In the genomic region with DNA sequence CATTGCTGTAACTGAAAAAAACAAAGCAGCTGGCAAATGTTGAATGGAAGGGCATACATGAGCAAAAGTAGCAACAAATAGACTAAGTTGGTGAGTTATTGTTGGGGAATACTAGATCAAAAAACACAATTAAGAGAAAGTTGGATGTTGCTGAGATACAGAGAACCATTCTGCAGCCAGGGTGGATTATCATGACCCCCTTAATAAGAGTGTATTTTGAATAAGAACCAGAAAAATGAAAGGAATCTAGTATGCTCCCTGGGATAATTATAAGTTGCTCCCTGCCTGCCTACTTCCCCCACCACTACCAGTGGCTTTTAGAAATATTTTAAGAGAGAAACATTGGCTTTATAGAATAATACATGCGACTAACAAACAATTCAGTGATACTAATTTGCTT, we compare ENCODE assay signal across 25 cellular contexts. TPM values are rescaled to one million over a fixed set of nuclear protein-coding genes. Genes with fewer than 3 reads are reported as not detected.
"Had no signal": no experiment of that assay in that cellular context is flagged by ENCODE, and none has a peak within 500 bp of the region (broad histone marks: within the 10 kb centered on the region; RNA-seq: fewer than 3 reads in every experiment).

No MANE protein-coding gene starts in this region.

- H3K4me3 Mint-ChIP-seq: mesothelial cell of epicardium; naive thymus-derived CD4-positive, alpha-beta T cell; nephron; neural progenitor cell; stimulated activated naive B cell treated with anti-CD40 and anti-IgM and Interleukin-4, amounts not matched to agents 10 μg/mL and 1 μg/mL and 100 μg/mL, for 72 hours; stimulated activated naive CD8-positive, alpha-beta T cell treated with anti-CD3 and anti-CD28 coated beads, Interleukin-15, Interleukin-2, amounts not matched to agents 100 ng/mL and 50 ng/mL, for 24 hours had no signal

- H3K9ac ChIP-seq: neural progenitor cell had no signal

- H3K27ac Mint-ChIP-seq: mesothelial cell of epicardium; nephron; neural progenitor cell; stimulated activated naive B cell treated with anti-CD40 and anti-IgM and Interleukin-4, amounts not matched to agents 10 μg/mL and 1 μg/mL and 100 μg/mL, for 72 hours; stimulated activated naive CD8-positive, alpha-beta T cell treated with anti-CD3 and anti-CD28 coated beads, Interleukin-15, Interleukin-2, amounts not matched to agents 100 ng/mL and 50 ng/mL, for 24 hours had no signal

- H3K4me1 ChIP-seq: gastrocnemius medialis, heart left ventricle, left lung, neural progenitor cell, pancreas, right lobe of liver, transverse colon, upper lobe of right lung had no signal

- H3K4me1 Mint-ChIP-seq: mesothelial cell of epicardium; naive thymus-derived CD4-positive, alpha-beta T cell; nephron; neural progenitor cell; stimulated activated naive B cell treated with anti-CD40 and anti-IgM and Interleukin-4, amounts not matched to agents 10 μg/mL and 1 μg/mL and 100 μg/mL, for 72 hours had no signal

- H3K4me3 ChIP-seq: dorsolateral prefrontal cortex, gastrocnemius medialis, heart left ventricle, hepatocyte, left lung, mucosa of descending colon, neural progenitor cell, pancreas, right lobe of liver, transverse colon, upper lobe of right lung had no signal

- H3K9me3 ChIP-seq: gastrocnemius medialis, heart left ventricle, left lung, mucosa of descending colon, pancreas, right lobe of liver, thoracic aorta, transverse colon, upper lobe of right lung had no signal

- FAIRE-seq: pancreas, small intestine had no signal

- H2AFZ ChIP-seq: hepatocyte, neural progenitor cell had no signal

- H3K9me3 Mint-ChIP-seq: nephron; stimulated activated naive CD8-positive, alpha-beta T cell treated with anti-CD3 and anti-CD28 coated beads, Interleukin-15, Interleukin-2, amounts not matched to agents 100 ng/mL and 50 ng/mL, for 24 hours had no signal

- H3K27me3 ChIP-seq: gastrocnemius medialis, heart left ventricle, hepatocyte, left lung, neural progenitor cell, right lobe of liver, transverse colon, upper lobe of right lung had no signal

- H3K79me2 ChIP-seq: hepatocyte had no signal

- ATAC-seq: gastrocnemius medialis; heart left ventricle; left lung; mucosa of descending colon; naive thymus-derived CD4-positive, alpha-beta T cell; pancreas; right lobe of liver; stimulated activated naive B cell treated with anti-CD40 and anti-IgM and Interleukin-4, amounts not matched to agents 10 μg/mL and 1 μg/mL and 100 μg/mL, for 72 hours; upper lobe of right lung had no signal

- H3K27me3 Mint-ChIP-seq: naive thymus-derived CD4-positive, alpha-beta T cell; stimulated activated naive B cell treated with anti-CD40 and anti-IgM and Interleukin-4, amounts not matched to agents 10 μg/mL and 1 μg/mL and 100 μg/mL, for 72 hours; stimulated activated naive CD8-positive, alpha-beta T cell treated with anti-CD3 and anti-CD28 coated beads, Interleukin-15, Interleukin-2, amounts not matched to agents 100 ng/mL and 50 ng/mL, for 24 hours had no signal

- H3K27ac ChIP-seq: dorsolateral prefrontal cortex, gastrocnemius medialis, heart left ventricle, hepatocyte, left lung, neural progenitor cell, pancreas, right lobe of liver, thoracic aorta, transverse colon, upper lobe of right lung had no signal

- H3K4me2 ChIP-seq: hepatocyte, neural progenitor cell had no signal

- DNase-seq: dorsolateral prefrontal cortex; effector CD4-positive, alpha-beta T cell; gastrocnemius medialis; heart left ventricle; kidney; left lung; mesenchymal stem cell; mucosa of descending colon; naive thymus-derived CD4-positive, alpha-beta T cell; nucleus accumbens; pancreas; retina; right lobe of liver; small intestine; stimulated activated CD4-positive, alpha-beta T cell treated with anti-CD3 and anti-CD28 coated beads, Interleukin-15, amount 100 ng/mL, for 24 hours; stimulated activated CD4-positive, alpha-beta T cell treated with anti-CD3 and anti-CD28 coated beads, Interleukin-2, amount 100 ng/mL, for 48 hours; stimulated activated naive B cell treated with anti-CD40 and anti-IgM and Interleukin-4, amounts not matched to agents 10 μg/mL and 1 μg/mL and 100 μg/mL, for 72 hours; transverse colon; upper lobe of right lung had no signal

- H3K36me3 Mint-ChIP-seq: mesothelial cell of epicardium; naive thymus-derived CD4-positive, alpha-beta T cell; neural progenitor cell; stimulated activated naive B cell treated with anti-CD40 and anti-IgM and Interleukin-4, amounts not matched to agents 10 μg/mL and 1 μg/mL and 100 μg/mL, for 72 hours had no signal

- H3K36me3 ChIP-seq: gastrocnemius medialis, heart left ventricle, left lung, neural progenitor cell, pancreas, right lobe of liver, thoracic aorta, transverse colon, upper lobe of right lung had no signal

RNA-seq across cellular contexts. Expression of gene TRPC4, which starts 14.5 kb away (rescaled TPM):
- total RNA-seq: naive thymus-derived CD4-positive, alpha-beta T cell had no signal
